22 cellular contexts compared by ENCODE assay signal in the genomic region with DNA sequence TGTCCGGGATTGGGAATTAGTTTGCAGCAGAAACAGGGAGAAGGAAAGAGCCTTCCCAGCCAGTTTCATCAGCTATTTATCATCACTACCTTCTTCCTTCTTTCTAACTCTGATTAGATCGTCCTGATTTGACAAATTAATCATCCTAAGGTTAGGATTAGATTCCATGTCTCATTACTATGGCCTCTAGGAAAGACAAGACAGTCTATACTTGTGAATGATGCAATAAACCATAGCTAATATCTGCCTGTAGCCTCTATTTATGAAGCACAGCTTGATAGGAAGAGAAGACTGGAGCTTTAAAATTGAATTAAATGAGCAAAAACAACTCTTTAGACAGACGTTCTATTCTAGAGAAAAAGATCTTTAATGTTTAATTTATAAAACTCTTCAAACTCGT. TPM values are rescaled to one million over a fixed set of nuclear protein-coding genes. Genes with fewer than 3 reads are reported as not detected.
DNase-seq lines count a peak whose midpoint lies in the region; ATAC-seq, FAIRE-seq and TF ChIP-seq lines count a peak whose summit lies in the region.
"Had no signal": no experiment of that assay in that cellular context is flagged by ENCODE, and none has a peak within 500 bp of the region (broad histone marks: within the 10 kb centered on the region; RNA-seq: fewer than 3 reads in every experiment).

No MANE protein-coding gene starts in this region.

- no TSS peak for BruUV-seq in A673 (replicated peaks; lab: Mats Ljungman, UMichigan)

- H2AFZ ChIP-seq in astrocyte (ENCODE audit: low read depth, low read length), result no peak overlapping the region

- H3K27ac Mint-ChIP-seq in astrocyte (ENCODE audit: unreplicated experiment), result peak overlapping the region; percentile 15
- no peak overlapping the region for H3K27ac Mint-ChIP-seq in type B pancreatic cell
- no peak overlapping the region for H3K27ac Mint-ChIP-seq in activated CD8-positive, alpha-beta T cell treated with anti-CD3 and anti-CD28 coated beads, Interleukin-2, amount 10 ng/mL, durations not matched to agents 7 days and 5 days
- H3K27ac Mint-ChIP-seq: CD4-positive, alpha-beta T cell; HFFc6 had no signal

- H3K9me3 Mint-ChIP-seq in astrocyte (ENCODE audit: unreplicated experiment) (no peaks in the 10 kb centered on the region), type B pancreatic cell (no peaks in the 10 kb centered on the region)
- H3K9me3 Mint-ChIP-seq in activated CD8-positive, alpha-beta T cell treated with anti-CD3 and anti-CD28 coated beads, Interleukin-2, amount 10 ng/mL, durations not matched to agents 7 days and 5 days (ENCODE audit: insufficient read depth), result no peaks in the 10 kb centered on the region
- H3K9me3 Mint-ChIP-seq: CD4-positive, alpha-beta T cell; HFFc6 had no signal

- CTCF ChIA-PET in A673 (lab: Charles Lee), result no interaction called here
- CTCF ChIA-PET in HEK293 (lab: Yijun Ruan, JAX), result interaction anchor here (0.9 kb wide), 1 partner anchor 107 kb away, joined by 4 read pairs; no protein-coding TSS in a partner anchor
- CTCF ChIA-PET in activated CD8-positive, alpha-beta T cell treated with anti-CD3 and anti-CD28 coated beads, Interleukin-2, amount 10 ng/mL, durations not matched to agents 7 days and 5 days (lab: Charles Lee), result no interaction called here

- in situ Hi-C loops in brain microvascular endothelial cell (cut with HindIII; ENCODE audit: low pct_ligation_motif_present, low sequenced_read_pairs), result no loop called here

- H3K27me3 ChIP-seq in A673 (replicated peaks; ENCODE audit: insufficient read depth, low read depth, low read length, poor library complexity), result no peaks in the 10 kb centered on the region
- no peaks in the 10 kb centered on the region for H3K27me3 ChIP-seq in astrocyte (ENCODE audit: insufficient read depth, low read length)
- H3K27me3 ChIP-seq in right lobe of liver, result no peaks in the 10 kb centered on the region
- no peaks in the 10 kb centered on the region for H3K27me3 ChIP-seq in effector memory CD4-positive, alpha-beta T cell (replicated peaks; ENCODE audit: control insufficient read depth, insufficient read depth, low read length, poor library complexity, severe bottlenecking)
- H3K27me3 ChIP-seq in brain microvascular endothelial cell (replicated peaks), result no peaks in the 10 kb centered on the region
- H3K27me3 ChIP-seq: BE2C had no signal

- TF ChIP-seq POLR2A in right lobe of liver (IDR thresholded peaks at IDR 0.05), result no peak

- H3K36me3 ChIP-seq in A673 (ENCODE audit: insufficient read depth, low read length, poor library complexity, severe bottlenecking) (no peaks in the 10 kb centered on the region), HEK293 (ENCODE audit: control insufficient read depth in 2 of 2, insufficient read depth in 1 of 2, low read length in 2 of 2) (no peaks in the 10 kb centered on the region), astrocyte (ENCODE audit: insufficient read depth, low read length) (no peaks in the 10 kb centered on the region), right lobe of liver (no peaks in the 10 kb centered on the region), brain microvascular endothelial cell (replicated peaks) (no peaks in the 10 kb centered on the region)
- H3K36me3 ChIP-seq in effector memory CD4-positive, alpha-beta T cell (ENCODE audit: control insufficient read depth, insufficient read depth, low read length), result no peaks in the 10 kb centered on the region
- H3K36me3 ChIP-seq: BE2C had no signal

- H3K27ac ChIP-seq in A673 (ENCODE audit: low read depth, low read length, poor library complexity, severe bottlenecking), result peak overlapping the region; percentile 23
- no peak overlapping the region for H3K27ac ChIP-seq in HEK293 (ENCODE audit: extremely low read depth, low read depth, low read length)
- H3K27ac ChIP-seq in astrocyte (ENCODE audit: low read depth, low read length), result no peak overlapping the region
- H3K27ac ChIP-seq in right lobe of liver, result no peak overlapping the region
- no peak overlapping the region for H3K27ac ChIP-seq in effector memory CD4-positive, alpha-beta T cell (ENCODE audit: insufficient read depth, low read length, poor library complexity, severe bottlenecking)
- no peak overlapping the region for H3K27ac ChIP-seq in brain microvascular endothelial cell

- FAIRE-seq in astrocyte (lab: Jason Lieb, UNC), result no peak
- FAIRE-seq: GM12892 had no signal

- no peak overlapping the region for H3K4me2 ChIP-seq in astrocyte (ENCODE audit: low read length)

- H3K36me3 Mint-ChIP-seq in astrocyte (ENCODE audit: low read depth, unreplicated experiment), result no peaks in the 10 kb centered on the region
- H3K36me3 Mint-ChIP-seq in type B pancreatic cell, result no peaks in the 10 kb centered on the region
- no peaks in the 10 kb centered on the region for H3K36me3 Mint-ChIP-seq in activated CD8-positive, alpha-beta T cell treated with anti-CD3 and anti-CD28 coated beads, Interleukin-2, amount 10 ng/mL, durations not matched to agents 7 days and 5 days (ENCODE audit: low read depth)

- POLR2A ChIA-PET in A673 (lab: Charles Lee; ENCODE audit: low non-redundant PET), result no interaction called here
- POLR2A ChIA-PET in HEK293 (lab: Yijun Ruan, JAX), result no interaction called here
- POLR2A ChIA-PET in activated CD8-positive, alpha-beta T cell treated with anti-CD3 and anti-CD28 coated beads, Interleukin-2, amount 10 ng/mL, durations not matched to agents 7 days and 5 days (lab: Charles Lee), result no interaction called here

- H3K79me2 ChIP-seq in astrocyte (ENCODE audit: insufficient read depth, low read length), result no peaks in the 10 kb centered on the region

- DNase-seq in A673 (ENCODE audit: low spot score), result no peak
- DNase-seq in astrocyte (ENCODE audit: low read depth), result no peak
- DNase-seq in right lobe of liver, result no peak
- DNase-seq in effector memory CD4-positive, alpha-beta T cell, result no peak
- DNase-seq in type B pancreatic cell (ENCODE audit: extremely low spot score, unreplicated experiment), result no peak
- DNase-seq in activated CD8-positive, alpha-beta T cell treated with anti-CD3 and anti-CD28 coated beads, Interleukin-2, amount 10 ng/mL, durations not matched to agents 7 days and 5 days, result no peak
- no peak for DNase-seq in brain microvascular endothelial cell
- DNase-seq: BE2C; Calu3; CD4-positive, alpha-beta T cell; HFFc6; NCI-H146; NCI-H2029 treated with DMSO at 0.1 percent for 48 hours; NCI-H2171 treated with DMSO at 0.1 percent for 48 hours; NCI-H446; NCI-H526 treated with DMSO at 0.1 percent for 48 hours; NK-92 treated with Interleukin-12 subunit alpha and Interleukin-12 subunit beta, amount 100 ng/mL, for 24 hours; RPMI8226; SHP77 treated with DMSO at 0.1 percent for 48 hours had no signal

- H3K4me1 ChIP-seq in A673 (ENCODE audit: insufficient read depth, low read length, poor library complexity, severe bottlenecking) (peaks cover 22% of the 10 kb centered on the region), HEK293 (ENCODE audit: control insufficient read depth, insufficient read depth, low read length) (peaks cover 23% of the 10 kb centered on the region; the same call in 1 of the 2 replicates), astrocyte (ENCODE audit: insufficient read depth, low read length) (no peaks in the 10 kb centered on the region), right lobe of liver (peaks cover 0 to 5% (median 0%) of the 10 kb centered on the region in 4 donors)
- no peaks in the 10 kb centered on the region for H3K4me1 ChIP-seq in effector memory CD4-positive, alpha-beta T cell (ENCODE audit: control insufficient read depth, insufficient read depth, low read length, poor library complexity, severe bottlenecking)
- H3K4me1 ChIP-seq: BE2C had no signal

- H3K4me3 ChIP-seq in A673 (ENCODE audit: low read depth, low read length, poor library complexity, severe bottlenecking) (no peak overlapping the region), HEK293 (ENCODE audit: low read depth, low read length) (no peak overlapping the region), astrocyte (ENCODE audit: insufficient read depth, low read depth, low read length) (no peak overlapping the region), right lobe of liver (no peak overlapping the region), brain microvascular endothelial cell (ENCODE audit: low read depth, low read length) (no peak overlapping the region)
- H3K4me3 ChIP-seq in effector memory CD4-positive, alpha-beta T cell (ENCODE audit: insufficient read depth, low read depth, low read length, poor library complexity, severe bottlenecking), result no peak overlapping the region

- H3K4me3 Mint-ChIP-seq in astrocyte (ENCODE audit: unreplicated experiment) (no peak overlapping the region), type B pancreatic cell (no peak overlapping the region)
- H3K4me3 Mint-ChIP-seq in activated CD8-positive, alpha-beta T cell treated with anti-CD3 and anti-CD28 coated beads, Interleukin-2, amount 10 ng/mL, durations not matched to agents 7 days and 5 days, result no peak overlapping the region
- H3K4me3 Mint-ChIP-seq: CD4-positive, alpha-beta T cell had no signal

- no peak overlapping the region for H3K9ac ChIP-seq in astrocyte (ENCODE audit: low read length)

- H3K4me1 Mint-ChIP-seq in astrocyte (ENCODE audit: low read depth, unreplicated experiment) (no peaks in the 10 kb centered on the region), type B pancreatic cell (ENCODE audit: unreplicated experiment) (peaks cover 9% of the 10 kb centered on the region)
- H3K4me1 Mint-ChIP-seq in activated CD8-positive, alpha-beta T cell treated with anti-CD3 and anti-CD28 coated beads, Interleukin-2, amount 10 ng/mL, durations not matched to agents 7 days and 5 days (ENCODE audit: low read depth), result no peaks in the 10 kb centered on the region

- no peaks in the 10 kb centered on the region for H3K27me3 Mint-ChIP-seq in astrocyte (ENCODE audit: low read depth, unreplicated experiment)
- H3K27me3 Mint-ChIP-seq in type B pancreatic cell, result no peaks in the 10 kb centered on the region
- peaks cover 11% of the 10 kb centered on the region for H3K27me3 Mint-ChIP-seq in activated CD8-positive, alpha-beta T cell treated with anti-CD3 and anti-CD28 coated beads, Interleukin-2, amount 10 ng/mL, durations not matched to agents 7 days and 5 days (ENCODE audit: low read depth)
- H3K27me3 Mint-ChIP-seq: CD4-positive, alpha-beta T cell had no signal

- intact Hi-C loops in A673 (cut with micrococcal nuclease; ENCODE audit: unreplicated experiment), result no loop called here
- intact Hi-C loops in right lobe of liver (cut with DNase I), result no loop called here

- peak in 3 of 4 donors; percentile 22 to 34 (median 29) for ATAC-seq in right lobe of liver
- ATAC-seq in activated CD8-positive, alpha-beta T cell treated with anti-CD3 and anti-CD28 coated beads, Interleukin-2, amount 10 ng/mL, durations not matched to agents 7 days and 5 days, result no peak
- ATAC-seq: SK-N-SH treated with all-trans-retinoic acid at 6 μM for 48 hours had no signal

- H3K9me3 ChIP-seq in A673 (ENCODE audit: low read depth, low read length, poor library complexity, severe bottlenecking) (no peaks in the 10 kb centered on the region), HEK293 (ENCODE audit: control insufficient read depth, insufficient read depth, low read depth, low read length) (no peaks in the 10 kb centered on the region), astrocyte (ENCODE audit: insufficient read depth, low read depth, low read length) (no peaks in the 10 kb centered on the region), right lobe of liver (no peaks in the 10 kb centered on the region)
- no peaks in the 10 kb centered on the region for H3K9me3 ChIP-seq in effector memory CD4-positive, alpha-beta T cell (ENCODE audit: control insufficient read depth, low read length)
- H3K9me3 ChIP-seq: BE2C had no signal

- 48% methylated on average over 4 of the region's 4 CpGs for WGBS in right lobe of liver (ENCODE audit: insufficient coverage, low coverage, low lambda C conversion rate, missing lambda C conversion rate)

- no peaks in the 10 kb centered on the region for H4K20me1 ChIP-seq in astrocyte (ENCODE audit: insufficient read depth, low read length)

- TF ChIP-seq CTCF in A673 (conservative IDR thresholded peaks at IDR 0.05; ENCODE audit: low read depth, low read length) (no peak), HEK293 (tag by site-specific recombination; IDR thresholded peaks at IDR 0.05) (no peak), astrocyte (IDR thresholded peaks at IDR 0.05; ENCODE audit: insufficient read depth, low read depth, low read length) (no peak), right lobe of liver (IDR thresholded peaks at IDR 0.05) (no peak), type B pancreatic cell (conservative IDR thresholded peaks at IDR 0.05) (no peak), brain microvascular endothelial cell (IDR thresholded peaks at IDR 0.05; ENCODE audit: low read depth, low read length, missing control alignments) (no peak)

RNA-seq across cellular contexts. Expression of a gene that starts 25.2 kb away (rescaled TPM):
- 1.8 and 3.6 TPM in 2 replicates for total RNA-seq in A673 (2021)
- 0.67 and 0.77 TPM in 2 replicates for total RNA-seq in astrocyte
- under 1 TPM; 0.14 to 0.93 (median 0.59) TPM for total RNA-seq in right lobe of liver
- 3.6 and 17.1 TPM in 2 replicates for total RNA-seq in type B pancreatic cell (ENCODE audit: low replicate concordance)
- not detected for total RNA-seq in activated CD8-positive, alpha-beta T cell treated with anti-CD3 and anti-CD28 coated beads, Interleukin-2, amount 10 ng/mL, durations not matched to agents 7 days and 5 days
- total RNA-seq: CD4-positive, alpha-beta T cell had no signal
